8 cellular contexts compared by ENCODE assay signal in the genomic region with DNA sequence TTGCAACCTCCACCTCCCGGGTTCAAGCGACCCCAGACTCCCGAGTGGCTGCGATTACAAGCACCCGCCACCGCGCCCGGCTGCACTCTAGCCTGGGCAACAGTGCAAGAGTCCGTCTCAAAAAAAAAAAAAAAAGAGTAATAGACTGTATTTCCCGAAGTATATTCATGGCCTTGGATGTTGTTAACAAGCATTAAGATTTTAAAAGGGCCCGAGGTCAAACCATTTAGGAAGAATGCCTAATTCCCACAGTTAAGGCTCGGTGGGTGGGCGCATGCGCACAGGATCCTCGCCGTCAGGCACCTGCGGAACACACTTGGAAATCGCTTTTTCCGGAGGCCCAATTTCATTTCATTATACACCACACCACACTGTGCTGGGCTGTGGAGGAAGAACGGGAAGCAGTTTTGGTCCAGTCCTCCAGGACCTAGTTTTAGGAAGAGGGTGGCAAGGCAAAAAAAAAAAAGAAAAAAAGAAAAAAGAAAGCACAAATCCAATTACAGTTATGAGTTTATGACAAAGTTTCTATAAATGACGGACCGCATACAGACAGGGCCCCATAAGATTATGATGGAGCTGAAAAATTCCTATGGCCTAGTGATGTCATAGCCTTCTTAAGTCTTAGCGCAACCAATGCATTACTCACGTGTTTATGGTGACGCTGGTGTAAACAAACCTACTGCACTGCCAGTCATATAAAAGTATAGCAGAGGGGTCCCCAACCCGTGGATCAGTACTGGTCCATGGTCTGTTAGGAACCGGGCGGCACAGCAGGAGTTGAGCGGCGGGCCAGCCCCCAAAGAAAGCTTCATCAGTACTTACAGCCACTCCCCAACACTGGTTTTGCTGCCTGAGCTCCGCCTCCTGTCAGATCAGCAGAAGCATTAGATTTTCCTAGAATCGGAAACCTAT. TPM values are rescaled to one million over a fixed set of nuclear protein-coding genes. Genes with fewer than 3 reads are reported as not detected.
DNase-seq lines count a peak whose midpoint lies in the region; ATAC-seq, FAIRE-seq and TF ChIP-seq lines count a peak whose summit lies in the region.

No MANE protein-coding gene starts in this region.

- H3K9me3 ChIP-seq in prostate gland, result no peaks in the 10 kb centered on the region

- H3K4me3 Mint-ChIP-seq in activated naive CD4-positive, alpha-beta T cell treated with anti-CD3 and anti-CD28 coated beads, Interleukin-2, amount 10 ng/mL, durations not matched to agents 7 days and 5 days, result peak overlapping the region; percentile 72

- no peaks in the 10 kb centered on the region for H3K36me3 Mint-ChIP-seq in activated naive CD4-positive, alpha-beta T cell treated with anti-CD3 and anti-CD28 coated beads, Interleukin-2, amount 10 ng/mL, durations not matched to agents 7 days and 5 days

- 20% methylated on average over 32 of the region's 32 CpGs for WGBS in prostate gland

- no peak overlapping the region for H3K27ac ChIP-seq in prostate gland

- H3K4me3 ChIP-seq in GM06990 (replicated peaks; ENCODE audit: low read depth, low read length) (peak overlapping the region; percentile 55), NB4 (ENCODE audit: low read depth, low read length) (peak overlapping the region; percentile 34), prostate gland (peak overlapping the region; percentile 19 to 28)

- peak overlapping the region; percentile 60 for H3K27ac Mint-ChIP-seq in activated naive CD4-positive, alpha-beta T cell treated with anti-CD3 and anti-CD28 coated beads, Interleukin-2, amount 10 ng/mL, durations not matched to agents 7 days and 5 days

- H3K4me1 ChIP-seq in prostate gland (replicated peaks), result no peaks in the 10 kb centered on the region

- no peak for TF ChIP-seq POLR2A in NB4 (IDR thresholded peaks at IDR 0.05; ENCODE audit: extremely low read depth, insufficient read length)
- no peak for TF ChIP-seq POLR2A in prostate gland (IDR thresholded peaks at IDR 0.05)
- no peak for TF ChIP-seq POLR2A in H54 (IDR thresholded peaks at IDR 0.05; ENCODE audit: low read depth, low read length)

- DNase-seq in GM06990 (ENCODE audit: extremely low read depth, insufficient read length) (no peak), NB4 (ENCODE audit: low read depth) (no peak), left cardiac atrium (peak; percentile 46), prostate gland (ENCODE audit: low spot score) (no peak), H54 (ENCODE audit: insufficient read length, low spot score) (no peak), SIG-M5 (lab: John Stamatoyannopoulos, UW) (no peak)
- DNase-seq in activated naive CD4-positive, alpha-beta T cell treated with anti-CD3 and anti-CD28 coated beads, Interleukin-2, amount 10 ng/mL, durations not matched to agents 7 days and 5 days, result peak; percentile 56

- H3K36me3 ChIP-seq in GM06990 (ENCODE audit: control insufficient read depth, insufficient read depth, low read length) (no peaks in the 10 kb centered on the region), prostate gland (no peaks in the 10 kb centered on the region)

- ATAC-seq in left cardiac atrium (peak; percentile 55 to 70), HG03159 (IDR thresholded peaks at IDR 0.05; ENCODE audit: unreplicated experiment) (no peak)

- CTCF ChIA-PET in activated naive CD4-positive, alpha-beta T cell treated with anti-CD3 and anti-CD28 coated beads, Interleukin-2, amount 10 ng/mL, durations not matched to agents 7 days and 5 days (lab: Charles Lee), result interaction anchor here (0.8 to 3.6 kb wide), 3 partner anchors 22 to 36 kb away, joined by 3 to 13 read pairs (median 13); no protein-coding TSS in a partner anchor

- intact Hi-C loops in left cardiac atrium (cut with DNase I), result no loop called here
- intact Hi-C loops in prostate gland (cut with DNase I), result no loop called here

- FAIRE-seq in H54 (lab: Jason Lieb, UNC), result no peak

- H3K27me3 ChIP-seq in GM06990 (replicated peaks; ENCODE audit: control insufficient read depth, insufficient read depth, low read length) (no peaks in the 10 kb centered on the region), prostate gland (replicated peaks; ENCODE audit: insufficient read depth) (no peaks in the 10 kb centered on the region)

- no peaks in the 10 kb centered on the region for H3K9me3 Mint-ChIP-seq in activated naive CD4-positive, alpha-beta T cell treated with anti-CD3 and anti-CD28 coated beads, Interleukin-2, amount 10 ng/mL, durations not matched to agents 7 days and 5 days

- no peak for TF ChIP-seq CTCF in GM06990 (IDR thresholded peaks at IDR 0.05; ENCODE audit: insufficient read depth, low read length, poor library complexity, severe bottlenecking)
- no peak for TF ChIP-seq CTCF in NB4 (IDR thresholded peaks at IDR 0.05; ENCODE audit: low read depth, low read length)
- TF ChIP-seq CTCF in prostate gland (IDR thresholded peaks at IDR 0.05), result no peak

- peaks cover 19% of the 10 kb centered on the region for H3K4me1 Mint-ChIP-seq in activated naive CD4-positive, alpha-beta T cell treated with anti-CD3 and anti-CD28 coated beads, Interleukin-2, amount 10 ng/mL, durations not matched to agents 7 days and 5 days

- H3K27me3 Mint-ChIP-seq in activated naive CD4-positive, alpha-beta T cell treated with anti-CD3 and anti-CD28 coated beads, Interleukin-2, amount 10 ng/mL, durations not matched to agents 7 days and 5 days, result peaks cover 54% of the 10 kb centered on the region

RNA-seq across cellular contexts. Expression of gene H3-3A, which starts 38.2 kb away (rescaled TPM):
- 100 to 1,000 TPM; 285 to 316 TPM for total RNA-seq in left cardiac atrium
- total RNA-seq in prostate gland, result 100 to 1,000 TPM; 400 to 481 TPM

Comparison
In these comparisons a context has a peak if more than half of its experiments do, and no peak if none do; other contexts are left out.
1. DNase-seq: peak in activated naive CD4-positive, alpha-beta T cell treated with anti-CD3 and anti-CD28 coated beads, Interleukin-2, amount 10 ng/mL, durations not matched to agents 7 days and 5 days (single experiment) and left cardiac atrium (single experiment); none in GM06990 (single experiment), NB4 (single experiment), prostate gland (single experiment), H54 (single experiment) and SIG-M5 (single experiment).
2. Peak in every context shown above with its lines, with median percentiles within 50 percentile points of each other: H3K4me3 ChIP-seq.